In genomic region chr4:48270516-48270897, GRCh38 we compare ENCODE assay signal across 1 cellular context.
TF ChIP-seq lines count a peak whose summit lies in the region.

No MANE protein-coding gene starts in this region.

TF ChIP-seq in SK-N-SH, 30 proteins besides CTCF, POLR2A, EP300 and RAD21 (continued from another document):
- no peak for TF ChIP-seq RXRA (IDR thresholded peaks at IDR 0.05; ENCODE audit: borderline replicate concordance, low read depth)
- no peak for TF ChIP-seq YY1 (IDR thresholded peaks at IDR 0.05; ENCODE audit: low read depth)
- no peak for TF ChIP-seq USF1 (IDR thresholded peaks at IDR 0.05; ENCODE audit: borderline replicate concordance, low read depth)
- TF ChIP-seq NRF1 (IDR thresholded peaks at IDR 0.05; ENCODE audit: low read depth, low read length): no peak
- TF ChIP-seq POLR2AphosphoS5 (IDR thresholded peaks at IDR 0.05; ENCODE audit: low read depth, low read length): no peak
- TF ChIP-seq RCOR1 (IDR thresholded peaks at IDR 0.05; ENCODE audit: low read length): no peak
- no peak for TF ChIP-seq IRF3 (IDR thresholded peaks at IDR 0.05; ENCODE audit: low read depth, low read length)
- no peak for TF ChIP-seq USF2 (IDR thresholded peaks at IDR 0.05; ENCODE audit: borderline replicate concordance, low read depth, low read length)
- TF ChIP-seq FOXJ3 (CRISPR knock-in tag; IDR thresholded peaks at IDR 0.05): no peak
